ENCODE assay signal across 11 cellular contexts in the genomic region with DNA sequence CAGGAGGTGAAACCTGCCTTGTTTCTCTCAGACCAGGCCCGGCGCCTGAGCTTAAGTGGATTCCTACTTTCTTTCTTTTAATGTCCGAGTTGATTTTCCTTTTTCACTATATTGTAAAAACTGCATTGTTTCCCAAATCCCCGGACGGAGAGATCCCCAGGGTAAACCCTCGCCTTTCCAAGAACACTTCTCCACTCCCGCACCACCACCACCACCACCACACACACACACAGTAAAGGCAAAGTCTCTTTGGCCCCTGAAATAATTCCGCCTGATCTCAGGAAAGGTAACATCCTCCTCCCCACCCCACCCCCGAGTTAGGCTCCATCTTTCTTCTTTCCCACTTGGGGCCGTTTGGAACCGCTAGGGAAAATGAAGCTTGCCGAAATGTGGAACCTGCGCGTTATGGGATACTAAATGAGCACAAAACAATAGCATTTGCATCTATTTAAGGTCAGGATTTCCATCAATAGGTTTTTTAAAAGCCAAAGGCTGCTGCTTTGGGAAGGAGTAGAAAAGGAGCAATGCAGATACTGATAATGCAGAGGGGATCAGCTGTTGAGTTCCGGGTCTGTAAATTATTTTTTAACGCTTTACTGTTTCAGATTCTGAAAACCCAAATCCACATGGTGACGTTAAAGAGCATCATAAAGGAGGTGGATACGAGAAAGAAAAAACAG. TPM values are rescaled to one million over a fixed set of nuclear protein-coding genes. Genes with fewer than 3 reads are reported as not detected.
DNase-seq lines count a peak whose midpoint lies in the region; ATAC-seq and TF ChIP-seq lines count a peak whose summit lies in the region.
"Had no signal": no experiment of that assay in that cellular context is flagged by ENCODE, and none has a peak within 500 bp of the region (broad histone marks: within the 10 kb centered on the region; RNA-seq: fewer than 3 reads in every experiment).

No MANE protein-coding gene starts in this region.

- no peaks in the 10 kb centered on the region for H3K79me2 ChIP-seq in KMS-11 (ENCODE audit: insufficient read depth, low read depth)

- no peak for ATAC-seq in GM19455 (IDR thresholded peaks at IDR 0.05; ENCODE audit: unreplicated experiment)

- H3K4me1 Mint-ChIP-seq in CD14-positive monocyte (peaks cover 40% of the 10 kb centered on the region), neural crest cell (peaks cover 36% of the 10 kb centered on the region)

- peak overlapping the region; percentile 85; the same call in 1 of the 2 replicates for H2AFZ ChIP-seq in KMS-11 (ENCODE audit: low read depth)

- no peaks in the 10 kb centered on the region for H3K36me3 ChIP-seq in KMS-11 (ENCODE audit: insufficient read depth)
- no peaks in the 10 kb centered on the region for H3K36me3 ChIP-seq in esophagus squamous epithelium

- H3K4me2 ChIP-seq in KMS-11, result peak overlapping the region; percentile 80; the same call in 1 of the 2 replicates

- peak overlapping the region; percentile 79 to 91 for H3K4me3 Mint-ChIP-seq in CD14-positive monocyte
- H3K4me3 Mint-ChIP-seq in neural crest cell, result peak overlapping the region; percentile 43

- H3K4me3 ChIP-seq in KMS-11 (IDR thresholded peaks at IDR 0.05; ENCODE audit: insufficient read depth, low read depth, low read length), result no peak overlapping the region
- H3K4me3 ChIP-seq in esophagus squamous epithelium, result peak overlapping the region in 3 of 4 donors; percentile 43 to 70 (median 50)

- peaks cover 5 to 8% of the 10 kb centered on the region in 2 donors for H3K36me3 Mint-ChIP-seq in CD14-positive monocyte
- H3K36me3 Mint-ChIP-seq in neural crest cell (ENCODE audit: low read depth), result peaks cover 10% of the 10 kb centered on the region
- H3K36me3 Mint-ChIP-seq: CD4-positive, CD25-positive, alpha-beta regulatory T cell had no signal

- DNase-seq in CD14-positive monocyte (ENCODE audit: low spot score), result no peak
- DNase-seq in esophagus squamous epithelium (lab: John Stamatoyannopoulos, UW), result no peak
- DNase-seq in neural crest cell (ENCODE audit: low read depth, low spot score), result no peak
- no peak for DNase-seq in NCI-H446 treated with DMSO at 0.1 percent for 48 hours (lab: John Stamatoyannopoulos, UW)
- no peak for DNase-seq in globus pallidus (ENCODE audit: low spot score)
- no peak for DNase-seq in SIG-M5 (lab: John Stamatoyannopoulos, UW)
- DNase-seq: activated CD4-positive, alpha-beta T cell treated with anti-CD3 and anti-CD28 coated beads for 1 hour had no signal

- no peaks in the 10 kb centered on the region for H3K27me3 ChIP-seq in KMS-11 (ENCODE audit: insufficient read depth, low read depth)
- H3K27me3 ChIP-seq in esophagus squamous epithelium, result peaks cover 4 to 98% (median 19%) of the 10 kb centered on the region in 4 donors

- H3K9me3 Mint-ChIP-seq in CD14-positive monocyte, result peaks cover 0 to 44% (median 30%) of the 10 kb centered on the region in 7 donors
- no peaks in the 10 kb centered on the region for H3K9me3 Mint-ChIP-seq in neural crest cell

- 14 to 20% methylated on average over 18 of the region's 18 CpGs for WGBS in esophagus squamous epithelium, 2 donors

- no peaks in the 10 kb centered on the region for H3K9me3 ChIP-seq in esophagus squamous epithelium

- peaks cover 88 to 95% (median 88%) of the 10 kb centered on the region in 3 donors for H3K27me3 Mint-ChIP-seq in CD14-positive monocyte (ENCODE audit: low read depth in 3 of 3)
- H3K27me3 Mint-ChIP-seq in neural crest cell (ENCODE audit: low read depth), result peaks cover 98% of the 10 kb centered on the region

- no peak overlapping the region for H3K27ac ChIP-seq in KMS-11
- peak overlapping the region; percentile 15 to 80 (median 64) for H3K27ac ChIP-seq in esophagus squamous epithelium
- H3K27ac ChIP-seq: epithelial cell of prostate had no signal

- H3K9ac ChIP-seq in KMS-11, result no peak overlapping the region

- no peak for TF ChIP-seq POLR2A in esophagus squamous epithelium (IDR thresholded peaks at IDR 0.05)

- no peaks in the 10 kb centered on the region for H4K20me1 ChIP-seq in KMS-11 (ENCODE audit: insufficient read depth)

- H3K4me1 ChIP-seq in KMS-11 (ENCODE audit: low read depth, poor library complexity, severe bottlenecking) (no peaks in the 10 kb centered on the region), esophagus squamous epithelium (peaks cover 18 to 48% (median 18%) of the 10 kb centered on the region in 3 donors)

- H3K27ac Mint-ChIP-seq in CD14-positive monocyte (no peak overlapping the region), neural crest cell (ENCODE audit: unreplicated experiment) (no peak overlapping the region)
- H3K27ac Mint-ChIP-seq: CD4-positive, CD25-positive, alpha-beta regulatory T cell had no signal

- intact Hi-C loops in CD14-positive monocyte (cut with micrococcal nuclease), result no loop called here
- intact Hi-C loops in esophagus squamous epithelium (cut with DNase I), result no loop called here

- TF ChIP-seq CTCF in CD14-positive monocyte (IDR thresholded peaks at IDR 0.05) (no peak), KMS-11 (conservative IDR thresholded peaks at IDR 0.05; ENCODE audit: low read depth, low read length) (no peak), esophagus squamous epithelium (IDR thresholded peaks at IDR 0.05) (no peak), neural crest cell (conservative IDR thresholded peaks at IDR 0.05) (no peak)

RNA-seq across cellular contexts. Expression of a gene that starts 2.5 kb away (rescaled TPM):
- polyA plus RNA-seq in CD14-positive monocyte, result not detected
- total RNA-seq in esophagus squamous epithelium, result 1 to 10 TPM in 2 of 4 donors, under 1 TPM in 2; 0.47 to 5.3 (median 2.6) TPM
- total RNA-seq in neural crest cell, result not detected in 2 replicates
- total RNA-seq: CD4-positive, CD25-positive, alpha-beta regulatory T cell had no signal
